16 cellular contexts compared by ENCODE assay signal in the genomic region with DNA sequence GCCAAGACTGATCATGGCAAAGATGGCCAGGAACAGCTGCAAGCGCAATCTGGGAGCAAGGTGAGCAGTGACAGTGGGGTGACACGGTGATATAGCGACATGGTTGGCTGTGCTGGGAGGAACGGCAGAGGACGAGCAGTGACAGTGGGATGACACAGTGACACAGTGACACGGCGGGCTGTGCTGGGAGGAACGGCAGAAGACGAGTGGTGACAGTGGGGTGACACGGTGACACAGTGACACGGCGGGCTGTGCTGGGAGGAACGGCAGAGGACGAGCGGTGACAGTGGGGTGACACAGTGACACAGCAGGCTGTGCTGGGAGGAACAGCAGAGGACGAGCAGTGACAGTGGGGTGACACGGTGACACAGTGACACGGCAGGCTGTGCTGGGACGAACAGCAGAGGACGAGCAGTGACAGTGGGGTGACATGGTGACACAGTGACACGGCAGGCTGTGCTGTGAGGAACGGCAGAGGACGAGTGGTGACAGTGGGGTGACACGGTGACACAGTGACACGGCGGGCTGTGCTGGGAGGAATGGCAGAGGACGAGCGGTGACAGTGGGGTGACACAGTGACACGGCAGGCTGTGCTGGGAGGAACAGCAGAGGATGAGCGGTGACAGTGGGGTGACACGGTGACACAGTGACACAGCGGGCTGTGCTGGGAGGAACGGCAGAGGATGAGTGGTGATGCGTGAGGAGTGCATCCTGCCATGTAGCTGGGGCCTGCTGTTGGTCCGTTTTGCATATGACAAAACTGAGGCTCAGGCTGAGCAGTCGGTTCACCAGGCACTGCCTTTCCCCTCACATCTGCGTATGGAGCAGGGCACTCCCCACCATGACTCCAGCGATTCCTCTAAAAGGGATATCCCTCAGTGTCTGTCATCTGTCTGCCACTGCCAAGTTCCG. TPM values are rescaled to one million over a fixed set of nuclear protein-coding genes. Genes with fewer than 3 reads are reported as not detected.
DNase-seq lines count a peak whose midpoint lies in the region; ATAC-seq, FAIRE-seq and TF ChIP-seq lines count a peak whose summit lies in the region.
"Had no signal": no experiment of that assay in that cellular context is flagged by ENCODE, and none has a peak within 500 bp of the region (broad histone marks: within the 10 kb centered on the region; RNA-seq: fewer than 3 reads in every experiment).

No MANE protein-coding gene starts in this region.

- H3K36me3 Mint-ChIP-seq in activated CD8-positive, alpha-beta T cell treated with anti-CD3 and anti-CD28 coated beads, Interleukin-2, amount 10 ng/mL, durations not matched to agents 7 days and 5 days (ENCODE audit: low read depth), result peaks cover 3% of the 10 kb centered on the region
- peaks cover 14% of the 10 kb centered on the region for H3K36me3 Mint-ChIP-seq in glutamatergic neuron (ENCODE audit: unreplicated experiment)
- peaks cover 11% of the 10 kb centered on the region for H3K36me3 Mint-ChIP-seq in stimulated activated effector memory CD8-positive, alpha-beta T cell treated with anti-CD3 and anti-CD28 coated beads, Interleukin-12 subunit alpha, Interleukin-12 subunit beta, amount 100 ng/mL, for 72 hours

- intact Hi-C loops in testis (cut with DNase I; ENCODE audit: low total_unique reads), result no loop called here

- TF ChIP-seq POLR2A in testis (IDR thresholded peaks at IDR 0.05), result no peak

- H3K4me3 Mint-ChIP-seq in activated CD8-positive, alpha-beta T cell treated with anti-CD3 and anti-CD28 coated beads, Interleukin-2, amount 10 ng/mL, durations not matched to agents 7 days and 5 days, result peak overlapping the region; percentile 12
- peak overlapping the region; percentile 6 for H3K4me3 Mint-ChIP-seq in glutamatergic neuron (ENCODE audit: unreplicated experiment)
- no peak overlapping the region for H3K4me3 Mint-ChIP-seq in stimulated activated effector memory CD8-positive, alpha-beta T cell treated with anti-CD3 and anti-CD28 coated beads, Interleukin-12 subunit alpha, Interleukin-12 subunit beta, amount 100 ng/mL, for 72 hours
- H3K4me3 Mint-ChIP-seq: endodermal cell, H9 had no signal

- 92% methylated on average over 39 of the region's 39 CpGs for WGBS in testis, 2 donors

- peak; percentile 42 for ATAC-seq in activated CD8-positive, alpha-beta T cell treated with anti-CD3 and anti-CD28 coated beads, Interleukin-2, amount 10 ng/mL, durations not matched to agents 7 days and 5 days
- no peak for ATAC-seq in stimulated activated effector memory CD8-positive, alpha-beta T cell treated with anti-CD3 and anti-CD28 coated beads, Interleukin-12 subunit alpha, Interleukin-12 subunit beta, amount 100 ng/mL, for 72 hours
- ATAC-seq: foreskin keratinocyte had no signal

- peaks cover 41% of the 10 kb centered on the region for H3K4me1 Mint-ChIP-seq in activated CD8-positive, alpha-beta T cell treated with anti-CD3 and anti-CD28 coated beads, Interleukin-2, amount 10 ng/mL, durations not matched to agents 7 days and 5 days (ENCODE audit: low read depth)
- H3K4me1 Mint-ChIP-seq in glutamatergic neuron (ENCODE audit: low read depth, unreplicated experiment), result peaks cover 2% of the 10 kb centered on the region
- H3K4me1 Mint-ChIP-seq in stimulated activated effector memory CD8-positive, alpha-beta T cell treated with anti-CD3 and anti-CD28 coated beads, Interleukin-12 subunit alpha, Interleukin-12 subunit beta, amount 100 ng/mL, for 72 hours, result peaks cover 18% of the 10 kb centered on the region
- H3K4me1 Mint-ChIP-seq: endodermal cell had no signal

- H3K4me3 ChIP-seq in testis, result no peak overlapping the region
- H3K4me3 ChIP-seq: SJCRH30 had no signal

- H3K27ac ChIP-seq in testis, result no peak overlapping the region
- H3K27ac ChIP-seq: foreskin keratinocyte, SJCRH30 had no signal

- peaks cover 3% of the 10 kb centered on the region for H3K9me3 Mint-ChIP-seq in activated CD8-positive, alpha-beta T cell treated with anti-CD3 and anti-CD28 coated beads, Interleukin-2, amount 10 ng/mL, durations not matched to agents 7 days and 5 days (ENCODE audit: insufficient read depth)
- peaks cover 14% of the 10 kb centered on the region for H3K9me3 Mint-ChIP-seq in glutamatergic neuron (ENCODE audit: unreplicated experiment)
- H3K9me3 Mint-ChIP-seq in stimulated activated effector memory CD8-positive, alpha-beta T cell treated with anti-CD3 and anti-CD28 coated beads, Interleukin-12 subunit alpha, Interleukin-12 subunit beta, amount 100 ng/mL, for 72 hours, result no peaks in the 10 kb centered on the region

- FAIRE-seq in HTR-8/SVneo (lab: Jason Lieb, UNC), result peak; percentile 94
- FAIRE-seq: G401.6, keratinocyte had no signal

- peaks cover 10% of the 10 kb centered on the region for H3K27me3 Mint-ChIP-seq in activated CD8-positive, alpha-beta T cell treated with anti-CD3 and anti-CD28 coated beads, Interleukin-2, amount 10 ng/mL, durations not matched to agents 7 days and 5 days (ENCODE audit: low read depth)
- H3K27me3 Mint-ChIP-seq in glutamatergic neuron (ENCODE audit: unreplicated experiment), result peaks cover 13% of the 10 kb centered on the region

- peak overlapping the region; percentile 53 for H3K27ac Mint-ChIP-seq in activated CD8-positive, alpha-beta T cell treated with anti-CD3 and anti-CD28 coated beads, Interleukin-2, amount 10 ng/mL, durations not matched to agents 7 days and 5 days
- no peak overlapping the region for H3K27ac Mint-ChIP-seq in glutamatergic neuron (ENCODE audit: unreplicated experiment)
- peak overlapping the region; percentile 89 for H3K27ac Mint-ChIP-seq in stimulated activated effector memory CD8-positive, alpha-beta T cell treated with anti-CD3 and anti-CD28 coated beads, Interleukin-12 subunit alpha, Interleukin-12 subunit beta, amount 100 ng/mL, for 72 hours
- H3K27ac Mint-ChIP-seq: endodermal cell had no signal

- CTCF ChIA-PET in activated CD8-positive, alpha-beta T cell treated with anti-CD3 and anti-CD28 coated beads, Interleukin-2, amount 10 ng/mL, durations not matched to agents 7 days and 5 days (lab: Charles Lee), result interaction anchor here (1.0 kb wide), 1 partner anchor 78 kb away, joined by 4 read pairs; no protein-coding TSS in a partner anchor

- no peaks in the 10 kb centered on the region for H3K36me3 ChIP-seq in testis (ENCODE audit: low read depth, missing control alignments)
- H3K36me3 ChIP-seq: SJCRH30 had no signal

- H3K9me3 ChIP-seq in testis, result no peaks in the 10 kb centered on the region
- H3K9me3 ChIP-seq: SJCRH30 had no signal

- DNase-seq in HTR-8/SVneo (ENCODE audit: insufficient read length, low spot score) (no peak), glutamatergic neuron (no peak), hypothalamus (lab: John Stamatoyannopoulos, UW) (no peak), testis (no peak), HT-29 (ENCODE audit: low spot score) (no peak)
- peak; percentile 44 for DNase-seq in activated CD8-positive, alpha-beta T cell treated with anti-CD3 and anti-CD28 coated beads, Interleukin-2, amount 10 ng/mL, durations not matched to agents 7 days and 5 days
- no peak for DNase-seq in stimulated activated effector memory CD8-positive, alpha-beta T cell treated with anti-CD3 and anti-CD28 coated beads, Interleukin-12 subunit alpha, Interleukin-12 subunit beta, amount 100 ng/mL, for 72 hours (ENCODE audit: low spot score in 2 of 2)
- DNase-seq: C1 segment of cervical spinal cord; foreskin keratinocyte; H9; MV-4-11; SJCRH30; stimulated activated CD4-positive, alpha-beta T cell treated with anti-CD3 and anti-CD28 coated beads, Interleukin-2, amount 100 ng/mL, for 48 hours had no signal

- TF ChIP-seq CTCF in glutamatergic neuron (IDR thresholded peaks at IDR 0.05; ENCODE audit: partially characterized antibody, unreplicated experiment), result no peak
- TF ChIP-seq CTCF in testis (IDR thresholded peaks at IDR 0.05), result no peak

- H3K4me1 ChIP-seq in testis, result no peaks in the 10 kb centered on the region
- H3K4me1 ChIP-seq: foreskin keratinocyte, SJCRH30 had no signal

- no peaks in the 10 kb centered on the region for H3K27me3 ChIP-seq in testis
- H3K27me3 ChIP-seq: SJCRH30 had no signal

- POLR2A ChIA-PET in activated CD8-positive, alpha-beta T cell treated with anti-CD3 and anti-CD28 coated beads, Interleukin-2, amount 10 ng/mL, durations not matched to agents 7 days and 5 days (lab: Charles Lee), result no interaction called here

RNA-seq across cellular contexts. Expression of a gene that starts 36.0 kb away (rescaled TPM):
- total RNA-seq in activated CD8-positive, alpha-beta T cell treated with anti-CD3 and anti-CD28 coated beads, Interleukin-2, amount 10 ng/mL, durations not matched to agents 7 days and 5 days, result 1 to 10 TPM; 5.9 to 6.9 TPM
- total RNA-seq in glutamatergic neuron (ENCODE audit: unreplicated experiment), result 143 TPM
- 10 to 100 TPM; 73.8 to 76.4 TPM for total RNA-seq in testis
- 51.6 TPM for polyA plus RNA-seq in testis (ENCODE audit: insufficient read depth, low read depth, low replicate concordance)
- 41.7 and 46.8 TPM in 2 replicates for total RNA-seq in HT-29 (2014; rRNA removed; shearing (Covaris generic))

RNA-seq across cellular contexts. Expression of a gene that starts 55.9 kb away (rescaled TPM):
- total RNA-seq in activated CD8-positive, alpha-beta T cell treated with anti-CD3 and anti-CD28 coated beads, Interleukin-2, amount 10 ng/mL, durations not matched to agents 7 days and 5 days, result 10 to 100 TPM; 22.0 to 25.8 TPM
- total RNA-seq in glutamatergic neuron (ENCODE audit: unreplicated experiment), result 15.6 TPM
- total RNA-seq in testis, result 10 to 100 TPM; 40.1 to 44.0 TPM
- 13.8 TPM for polyA plus RNA-seq in testis (ENCODE audit: insufficient read depth, low read depth, low replicate concordance)
- 9.7 and 10.8 TPM in 2 replicates for total RNA-seq in HT-29 (2014; rRNA removed; shearing (Covaris generic))

RNA-seq across cellular contexts. Expression of a gene that starts 55.9 kb away (rescaled TPM):
- 1 to 10 TPM; 2.4 to 2.5 TPM for total RNA-seq in activated CD8-positive, alpha-beta T cell treated with anti-CD3 and anti-CD28 coated beads, Interleukin-2, amount 10 ng/mL, durations not matched to agents 7 days and 5 days
- total RNA-seq in glutamatergic neuron (ENCODE audit: unreplicated experiment), result 6.8 TPM
- 10 to 100 TPM; 22.9 to 23.7 TPM for total RNA-seq in testis
- polyA plus RNA-seq in testis (ENCODE audit: insufficient read depth, low read depth, low replicate concordance), result 12.2 TPM
- 0.31 and 0.71 TPM in 2 replicates for total RNA-seq in HT-29 (2014; rRNA removed; shearing (Covaris generic))
